ENCODE assay signal across 18 cellular contexts in the genomic region with DNA sequence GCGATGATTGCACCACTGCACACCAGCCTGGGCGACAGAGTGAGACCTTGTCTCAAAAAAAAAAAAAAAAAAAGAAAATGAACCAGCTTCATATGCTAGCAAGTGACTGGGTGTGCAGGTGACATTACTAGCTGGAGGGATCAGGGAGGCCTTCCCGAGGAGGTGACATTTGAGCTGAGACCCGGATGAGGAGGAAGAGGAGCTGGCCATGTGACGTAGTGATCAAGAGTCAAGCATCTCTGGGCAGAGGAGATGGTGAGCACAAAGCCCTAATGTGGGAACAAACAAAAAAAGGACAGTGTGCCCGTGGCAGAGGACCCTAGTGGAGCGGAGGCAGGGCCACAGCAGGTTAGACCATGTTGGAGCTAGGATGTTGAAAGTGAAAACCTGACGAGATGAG. TPM values are rescaled to one million over a fixed set of nuclear protein-coding genes. Genes with fewer than 3 reads are reported as not detected.
DNase-seq lines count a peak whose midpoint lies in the region; ATAC-seq and TF ChIP-seq lines count a peak whose summit lies in the region.
"Had no signal": no experiment of that assay in that cellular context is flagged by ENCODE, and none has a peak within 500 bp of the region (broad histone marks: within the 10 kb centered on the region; RNA-seq: fewer than 3 reads in every experiment).

No MANE protein-coding gene starts in this region.

- H3K9me3 Mint-ChIP-seq in endodermal cell: no peaks in the 10 kb centered on the region
- no peaks in the 10 kb centered on the region for H3K9me3 Mint-ChIP-seq in stimulated activated naive CD8-positive, alpha-beta T cell treated with anti-CD3 and anti-CD28 coated beads, Interleukin-15, amount 100 ng/mL, for 72 hours
- H3K9me3 Mint-ChIP-seq: mesothelial cell of epicardium had no signal

- H3K4me3 ChIP-seq in right atrium auricular region (no peak overlapping the region), endodermal cell (ENCODE audit: low read length) (no peak overlapping the region), gastroesophageal sphincter (no peak overlapping the region)
- H3K4me3 ChIP-seq: uterus had no signal

- WGBS in endodermal cell (ENCODE audit: insufficient coverage in 1 of 2, insufficient read length in 1 of 2), 2 experiments: 92 to 94% methylated on average over 6 to 8 of the region's 8 CpGs
- WGBS in gastroesophageal sphincter (ENCODE audit: low coverage in 1 of 2), 2 donors: 84 to 85% methylated on average over 7 to 8 of the region's 8 CpGs

- peak; percentile 35 for DNase-seq in Right ventricle myocardium inferior (ENCODE audit: missing footprints)
- no peak for DNase-seq in right atrium auricular region (ENCODE audit: low spot score)
- no peak for DNase-seq in T-helper 17 cell
- DNase-seq in endodermal cell: no peak
- no peak for DNase-seq in stimulated activated naive CD8-positive, alpha-beta T cell treated with anti-CD3 and anti-CD28 coated beads, Interleukin-15, amount 100 ng/mL, for 72 hours
- no peak for DNase-seq in GF-D8 (lab: John Stamatoyannopoulos, UW)
- DNase-seq: AML-193, NCI-H2029, NCI-H69, uterus had no signal

- H3K27ac ChIP-seq in right atrium auricular region (no peak overlapping the region), endodermal cell (ENCODE audit: low read depth, low read length) (no peak overlapping the region), gastroesophageal sphincter (no peak overlapping the region)
- H3K27ac ChIP-seq: uterus had no signal

- no peaks in the 10 kb centered on the region for H3K9me3 ChIP-seq in right atrium auricular region
- H3K9me3 ChIP-seq in T-helper 17 cell (ENCODE audit: control insufficient read depth, low read length, poor library complexity, severe bottlenecking): no peaks in the 10 kb centered on the region
- H3K9me3 ChIP-seq in endodermal cell (ENCODE audit: control insufficient read depth, low read length): no peaks in the 10 kb centered on the region
- H3K9me3 ChIP-seq in gastroesophageal sphincter: no peaks in the 10 kb centered on the region
- H3K9me3 ChIP-seq: prostate gland, uterus had no signal

- H3K27ac Mint-ChIP-seq in T-helper 17 cell (peak overlapping the region; percentile 98), endodermal cell (peak overlapping the region; percentile 54)
- H3K27ac Mint-ChIP-seq in stimulated activated naive CD8-positive, alpha-beta T cell treated with anti-CD3 and anti-CD28 coated beads, Interleukin-15, amount 100 ng/mL, for 72 hours: peak overlapping the region; percentile 1 to 63

- TF ChIP-seq POLR2A in gastroesophageal sphincter (IDR thresholded peaks at IDR 0.05): no peak

- no peak for ATAC-seq in Right ventricle myocardium inferior
- ATAC-seq in T-helper 17 cell: no peak
- no peak for ATAC-seq in stimulated activated naive CD8-positive, alpha-beta T cell treated with anti-CD3 and anti-CD28 coated beads, Interleukin-15, amount 100 ng/mL, for 72 hours
- no peak for ATAC-seq in gastroesophageal sphincter
- ATAC-seq in HG03469 (IDR thresholded peaks at IDR 0.05; ENCODE audit: unreplicated experiment): no peak

- H3K4me1 ChIP-seq in right atrium auricular region (peaks cover 0 to 36% of the 10 kb centered on the region in 2 donors), endodermal cell (ENCODE audit: control insufficient read depth, insufficient read depth, low read length) (peaks cover 7% of the 10 kb centered on the region), gastroesophageal sphincter (peaks cover 0 to 38% (median 18%) of the 10 kb centered on the region in 3 donors)

- H3K4me1 Mint-ChIP-seq in T-helper 17 cell (peaks cover 73% of the 10 kb centered on the region), endodermal cell (peaks cover 38% of the 10 kb centered on the region)
- peaks cover 82% of the 10 kb centered on the region for H3K4me1 Mint-ChIP-seq in stimulated activated naive CD8-positive, alpha-beta T cell treated with anti-CD3 and anti-CD28 coated beads, Interleukin-15, amount 100 ng/mL, for 72 hours

- H3K36me3 Mint-ChIP-seq in T-helper 17 cell (ENCODE audit: low read depth) (peaks cover 5% of the 10 kb centered on the region), endodermal cell (ENCODE audit: low read depth) (peaks cover 5% of the 10 kb centered on the region)
- H3K36me3 Mint-ChIP-seq: mesothelial cell of epicardium had no signal

- no peak overlapping the region for H3K9ac ChIP-seq in endodermal cell (ENCODE audit: extremely low read depth, low read length, poor library complexity, severe bottlenecking)

- no peak for TF ChIP-seq CTCF in right atrium auricular region (IDR thresholded peaks at IDR 0.05)
- no peak for TF ChIP-seq CTCF in endodermal cell (conservative IDR thresholded peaks at IDR 0.05)
- TF ChIP-seq CTCF in gastroesophageal sphincter (IDR thresholded peaks at IDR 0.05): no peak

- H3K4me3 Mint-ChIP-seq in T-helper 17 cell (peak overlapping the region; percentile 99), endodermal cell (peak overlapping the region; percentile 6)
- H3K4me3 Mint-ChIP-seq in stimulated activated naive CD8-positive, alpha-beta T cell treated with anti-CD3 and anti-CD28 coated beads, Interleukin-15, amount 100 ng/mL, for 72 hours: peak overlapping the region; percentile 82 to 85

- intact Hi-C loops in Right ventricle myocardium inferior (cut with DNase I): loop anchor here (5.0 kb wide), 2 partner anchors 95 to 145 kb away; a partner anchor contains a TSS

- TF ChIP-seq EP300 in gastroesophageal sphincter (IDR thresholded peaks at IDR 0.05): no peak

- H3K36me3 ChIP-seq in right atrium auricular region (peaks cover 11% of the 10 kb centered on the region), endodermal cell (ENCODE audit: control insufficient read depth, insufficient read depth, low read length) (peaks cover under 1% of the 10 kb centered on the region), gastroesophageal sphincter (peaks cover 0 to 21% of the 10 kb centered on the region in 2 donors)
- H3K36me3 ChIP-seq: prostate gland, uterus had no signal

- H3K27me3 Mint-ChIP-seq in T-helper 17 cell (no peaks in the 10 kb centered on the region), endodermal cell (ENCODE audit: insufficient read depth) (no peaks in the 10 kb centered on the region)
- H3K27me3 Mint-ChIP-seq in stimulated activated naive CD8-positive, alpha-beta T cell treated with anti-CD3 and anti-CD28 coated beads, Interleukin-15, amount 100 ng/mL, for 72 hours: no peaks in the 10 kb centered on the region

- H3K27me3 ChIP-seq in right atrium auricular region (no peaks in the 10 kb centered on the region), endodermal cell (ENCODE audit: control insufficient read depth, insufficient read depth, low read length, poor library complexity, severe bottlenecking) (no peaks in the 10 kb centered on the region), gastroesophageal sphincter (no peaks in the 10 kb centered on the region)
- H3K27me3 ChIP-seq: uterus had no signal

RNA-seq across cellular contexts. Expression of a gene that starts 3.5 kb away (rescaled TPM):
- total RNA-seq in Right ventricle myocardium inferior (9.1 TPM), right atrium auricular region (1 to 10 TPM; 3.7 to 7.5 TPM), T-helper 17 cell (100 to 1,000 TPM; 115 to 177 TPM), endodermal cell (10 to 100 TPM; 35.7 to 68.0 TPM), gastroesophageal sphincter (10 to 100 TPM in 1 of 4 donors, 1 to 10 TPM in 3; 2.6 to 15.9 (median 7.5) TPM)
- polyA plus RNA-seq in endodermal cell (2013, experiment 1 of 2): 6.3 TPM
- 5.6 TPM for polyA plus RNA-seq in endodermal cell (2013, experiment 2 of 2)
- total RNA-seq: fibroblast of villous mesenchyme, H4 had no signal

RNA-seq across cellular contexts. Expression of a gene that starts 3.8 kb away (rescaled TPM):
- total RNA-seq in Right ventricle myocardium inferior (250 TPM), right atrium auricular region (100 to 1,000 TPM; 398 to 533 TPM), T-helper 17 cell (100 to 1,000 TPM; 192 to 226 TPM), endodermal cell (100 to 1,000 TPM; 141 to 257 TPM), gastroesophageal sphincter (100 to 1,000 TPM; 172 to 521 (median 367) TPM)
- 219 TPM for polyA plus RNA-seq in endodermal cell (2013, experiment 1 of 2)
- polyA plus RNA-seq in endodermal cell (2013, experiment 2 of 2): 218 TPM

RNA-seq across cellular contexts. Expression of a gene that starts 4.0 kb away (rescaled TPM):
- total RNA-seq in Right ventricle myocardium inferior (not detected), right atrium auricular region (not detected), T-helper 17 cell (not detected), endodermal cell (not detected), gastroesophageal sphincter (not detected)
- not detected for polyA plus RNA-seq in endodermal cell (2013, experiment 1 of 2)
- polyA plus RNA-seq in endodermal cell (2013, experiment 2 of 2): not detected
- total RNA-seq: astrocyte, fibroblast of villous mesenchyme, H4, mesothelial cell of epicardium, prostate gland, RPMI7951, uterus had no signal

RNA-seq across cellular contexts. Expression of a gene that starts 19.9 kb away (rescaled TPM):
- total RNA-seq in Right ventricle myocardium inferior: 78.9 TPM
- 10 to 100 TPM; 37.1 to 68.9 TPM for total RNA-seq in right atrium auricular region
- 10 to 100 TPM; 24.1 to 28.9 TPM for total RNA-seq in T-helper 17 cell
- total RNA-seq in endodermal cell: 100 to 1,000 TPM; 111 to 244 TPM
- 157 TPM for polyA plus RNA-seq in endodermal cell (2013, experiment 1 of 2)
- polyA plus RNA-seq in endodermal cell (2013, experiment 2 of 2): 139 TPM
- 100 to 1,000 TPM in 2 of 4 donors, 10 to 100 TPM in 2; 49.0 to 136 (median 95.2) TPM for total RNA-seq in gastroesophageal sphincter

RNA-seq across cellular contexts. Expression of a gene that starts 22.8 kb away (rescaled TPM):
- total RNA-seq in Right ventricle myocardium inferior (149 TPM), right atrium auricular region (100 to 1,000 TPM; 160 to 183 TPM), T-helper 17 cell (100 to 1,000 TPM; 145 to 150 TPM), endodermal cell (100 to 1,000 TPM; 260 to 512 TPM), gastroesophageal sphincter (100 to 1,000 TPM; 170 to 215 (median 187) TPM)
- polyA plus RNA-seq in endodermal cell (2013, experiment 1 of 2): 270 TPM
- polyA plus RNA-seq in endodermal cell (2013, experiment 2 of 2): 248 TPM

Comparison
In these comparisons a context has a peak if more than half of its experiments do, and no peak if none do; other contexts are left out.
1. H3K27ac Mint-ChIP-seq: peak in every context shown above with its lines; median percentile 98 in T-helper 17 cell; 54 in endodermal cell; 32 in stimulated activated naive CD8-positive, alpha-beta T cell treated with anti-CD3 and anti-CD28 coated beads, Interleukin-15, amount 100 ng/mL, for 72 hours.
2. H3K4me3 Mint-ChIP-seq: peak in every context shown above with its lines; median percentile 99 in T-helper 17 cell; 84 in stimulated activated naive CD8-positive, alpha-beta T cell treated with anti-CD3 and anti-CD28 coated beads, Interleukin-15, amount 100 ng/mL, for 72 hours; 6 in endodermal cell.